In genomic region chr15:65532738-65533051, GRCh38 we compare ENCODE assay signal across 12 cellular contexts. TPM values are rescaled to one million over a fixed set of nuclear protein-coding genes. Genes with fewer than 3 reads are reported as not detected.
A peak's percentile ranks its signal among the peaks of the same experiment; 100 is the strongest.
DNase-seq lines count a peak whose midpoint lies in the region; TF ChIP-seq lines count a peak whose summit lies in the region.
"Had no signal": no experiment of that assay in that cellular context is flagged by ENCODE, and none has a peak within 500 bp of the region (broad histone marks: within the 10 kb centered on the region; RNA-seq: fewer than 3 reads in every experiment).

No MANE protein-coding gene starts in this region.

- no peak overlapping the region for H3K27ac Mint-ChIP-seq in activated CD4-positive, alpha-beta memory T cell treated with anti-CD3 and anti-CD28 coated beads, Interleukin-2, amount 10 ng/mL, durations not matched to agents 7 days and 5 days
- no peak overlapping the region for H3K27ac Mint-ChIP-seq in activated CD4-positive, alpha-beta memory T cell treated with anti-CD3 and anti-CD28 coated beads for 36 hours
- H3K27ac Mint-ChIP-seq: activated CD8-positive, alpha-beta T cell treated with anti-CD3 and anti-CD28 coated beads, Interleukin-2, amount 10 ng/mL, durations not matched to agents 7 days and 5 days had no signal

- WGBS in thyroid gland, 2 donors: 83 to 94% methylated on average over 1 of the region's 1 CpG

- peaks cover 9 to 17% of the 10 kb centered on the region in 2 donors for H3K4me1 ChIP-seq in thyroid gland

- POLR2A ChIA-PET in activated CD4-positive, alpha-beta memory T cell treated with anti-CD3 and anti-CD28 coated beads, Interleukin-2, amount 10 ng/mL, durations not matched to agents 7 days and 5 days (lab: Charles Lee): no interaction called here
- POLR2A ChIA-PET in activated CD4-positive, alpha-beta memory T cell treated with anti-CD3 and anti-CD28 coated beads for 36 hours (lab: Charles Lee): no interaction called here

- DNase-seq in activated CD4-positive, alpha-beta memory T cell treated with anti-CD3 and anti-CD28 coated beads, Interleukin-2, amount 10 ng/mL, durations not matched to agents 7 days and 5 days: no peak
- no peak for DNase-seq in activated CD4-positive, alpha-beta memory T cell treated with anti-CD3 and anti-CD28 coated beads for 36 hours
- DNase-seq in SW480 (ENCODE audit: low spot score) (peak; percentile 55), fibroblast of villous mesenchyme (ENCODE audit: low read depth) (peak; percentile 92), thyroid gland (no peak), NCI-H2171 (lab: John Stamatoyannopoulos, UW) (no peak)
- DNase-seq in NK-92 treated with Interleukin-12 subunit alpha and Interleukin-12 subunit beta, amount 100 ng/mL, for 24 hours (lab: John Stamatoyannopoulos, UW): no peak
- no peak for DNase-seq in activated T-cell treated with anti-CD3 and anti-CD28 coated beads, Interleukin-2, amount 50 U/mL, for 1 hour
- DNase-seq: activated CD8-positive, alpha-beta T cell treated with anti-CD3 and anti-CD28 coated beads, Interleukin-2, amount 10 ng/mL, durations not matched to agents 7 days and 5 days; AML-193; KBM-7; substantia nigra had no signal

- H3K9me3 Mint-ChIP-seq in activated CD4-positive, alpha-beta memory T cell treated with anti-CD3 and anti-CD28 coated beads, Interleukin-2, amount 10 ng/mL, durations not matched to agents 7 days and 5 days: no peaks in the 10 kb centered on the region
- no peaks in the 10 kb centered on the region for H3K9me3 Mint-ChIP-seq in activated CD4-positive, alpha-beta memory T cell treated with anti-CD3 and anti-CD28 coated beads for 36 hours

- H3K4me3 ChIP-seq in fibroblast of villous mesenchyme (ENCODE audit: low read depth, low read length) (no peak overlapping the region), thyroid gland (replicated peaks in 1 of 3) (no peak overlapping the region)

- H3K36me3 Mint-ChIP-seq in activated CD4-positive, alpha-beta memory T cell treated with anti-CD3 and anti-CD28 coated beads, Interleukin-2, amount 10 ng/mL, durations not matched to agents 7 days and 5 days (ENCODE audit: low read depth): peaks cover 8% of the 10 kb centered on the region
- peaks cover 5% of the 10 kb centered on the region for H3K36me3 Mint-ChIP-seq in activated CD4-positive, alpha-beta memory T cell treated with anti-CD3 and anti-CD28 coated beads for 36 hours

- no peak for TF ChIP-seq POLR2A in thyroid gland (IDR thresholded peaks at IDR 0.05)

- H3K9me3 ChIP-seq in thyroid gland: no peaks in the 10 kb centered on the region

- no peaks in the 10 kb centered on the region for H3K27me3 ChIP-seq in thyroid gland

- H3K27ac ChIP-seq in thyroid gland: peak overlapping the region; percentile 11 to 45 (median 31)

- H3K4me1 Mint-ChIP-seq in activated CD4-positive, alpha-beta memory T cell treated with anti-CD3 and anti-CD28 coated beads, Interleukin-2, amount 10 ng/mL, durations not matched to agents 7 days and 5 days: peaks cover 35% of the 10 kb centered on the region
- peaks cover 29% of the 10 kb centered on the region for H3K4me1 Mint-ChIP-seq in activated CD4-positive, alpha-beta memory T cell treated with anti-CD3 and anti-CD28 coated beads for 36 hours (ENCODE audit: low read depth)

- H3K4me3 Mint-ChIP-seq in activated CD4-positive, alpha-beta memory T cell treated with anti-CD3 and anti-CD28 coated beads, Interleukin-2, amount 10 ng/mL, durations not matched to agents 7 days and 5 days: peak overlapping the region; percentile 21
- no peak overlapping the region for H3K4me3 Mint-ChIP-seq in activated CD4-positive, alpha-beta memory T cell treated with anti-CD3 and anti-CD28 coated beads for 36 hours

- no peaks in the 10 kb centered on the region for H3K36me3 ChIP-seq in thyroid gland

- CTCF ChIA-PET in activated CD4-positive, alpha-beta memory T cell treated with anti-CD3 and anti-CD28 coated beads, Interleukin-2, amount 10 ng/mL, durations not matched to agents 7 days and 5 days (lab: Charles Lee): interaction anchor here (0.7 kb wide), 2 partner anchors 16 to 336 kb away, joined by 3 read pairs; partner anchors contain the start of gene RAB11A
- CTCF ChIA-PET in activated CD4-positive, alpha-beta memory T cell treated with anti-CD3 and anti-CD28 coated beads for 36 hours (lab: Charles Lee): no interaction called here

- intact Hi-C loops in activated CD4-positive, alpha-beta memory T cell treated with anti-CD3 and anti-CD28 coated beads for 36 hours (cut with micrococcal nuclease): no loop called here
- intact Hi-C loops in thyroid gland (cut with DNase I): loop anchor here (10.0 kb wide), 1 partner anchor 72 kb away; no protein-coding TSS in a partner anchor

- no peak for TF ChIP-seq CTCF in fibroblast of villous mesenchyme (IDR thresholded peaks at IDR 0.05; ENCODE audit: insufficient read depth, low read depth, low read length)
- TF ChIP-seq CTCF in thyroid gland (IDR thresholded peaks at IDR 0.05): no peak

- no peaks in the 10 kb centered on the region for H3K27me3 Mint-ChIP-seq in activated CD4-positive, alpha-beta memory T cell treated with anti-CD3 and anti-CD28 coated beads, Interleukin-2, amount 10 ng/mL, durations not matched to agents 7 days and 5 days
- H3K27me3 Mint-ChIP-seq in activated CD4-positive, alpha-beta memory T cell treated with anti-CD3 and anti-CD28 coated beads for 36 hours: no peaks in the 10 kb centered on the region

RNA-seq across cellular contexts. Expression of gene HACD3, which starts 2.4 kb away (rescaled TPM):
- 10 to 100 TPM; 26.8 to 29.2 TPM for total RNA-seq in activated CD4-positive, alpha-beta memory T cell treated with anti-CD3 and anti-CD28 coated beads, Interleukin-2, amount 10 ng/mL, durations not matched to agents 7 days and 5 days
- total RNA-seq in activated CD4-positive, alpha-beta memory T cell treated with anti-CD3 and anti-CD28 coated beads for 36 hours: 10 to 100 TPM; 26.1 to 29.1 TPM
- total RNA-seq in fibroblast of villous mesenchyme (57.0 and 92.0 TPM in 2 replicates), thyroid gland (100 to 1,000 TPM; 103 to 172 (median 128) TPM)

RNA-seq across cellular contexts. Expression of gene DPP8, which starts 15.2 kb away (rescaled TPM):
- total RNA-seq in activated CD4-positive, alpha-beta memory T cell treated with anti-CD3 and anti-CD28 coated beads, Interleukin-2, amount 10 ng/mL, durations not matched to agents 7 days and 5 days: 10 to 100 TPM; 38.2 to 42.7 TPM
- total RNA-seq in activated CD4-positive, alpha-beta memory T cell treated with anti-CD3 and anti-CD28 coated beads for 36 hours: 10 to 100 TPM; 24.9 to 27.1 TPM
- 41.6 and 49.2 TPM in 2 replicates for total RNA-seq in fibroblast of villous mesenchyme
- 10 to 100 TPM; 44.8 to 53.5 (median 52.3) TPM for total RNA-seq in thyroid gland

Comparison
In these comparisons a context has a peak if more than half of its experiments do, and no peak if none do; other contexts are left out.
1. DNase-seq: peak in SW480 (single experiment) and fibroblast of villous mesenchyme (single experiment); none in activated CD4-positive, alpha-beta memory T cell treated with anti-CD3 and anti-CD28 coated beads, Interleukin-2, amount 10 ng/mL, durations not matched to agents 7 days and 5 days (single experiment), activated CD4-positive, alpha-beta memory T cell treated with anti-CD3 and anti-CD28 coated beads for 36 hours (single experiment), thyroid gland (0 of 2), NK-92 treated with Interleukin-12 subunit alpha and Interleukin-12 subunit beta, amount 100 ng/mL, for 24 hours (single experiment), activated T-cell treated with anti-CD3 and anti-CD28 coated beads, Interleukin-2, amount 50 U/mL, for 1 hour (single experiment) and NCI-H2171 (single experiment).